ENCODE assay signal across 1 cellular context in the genomic region with DNA sequence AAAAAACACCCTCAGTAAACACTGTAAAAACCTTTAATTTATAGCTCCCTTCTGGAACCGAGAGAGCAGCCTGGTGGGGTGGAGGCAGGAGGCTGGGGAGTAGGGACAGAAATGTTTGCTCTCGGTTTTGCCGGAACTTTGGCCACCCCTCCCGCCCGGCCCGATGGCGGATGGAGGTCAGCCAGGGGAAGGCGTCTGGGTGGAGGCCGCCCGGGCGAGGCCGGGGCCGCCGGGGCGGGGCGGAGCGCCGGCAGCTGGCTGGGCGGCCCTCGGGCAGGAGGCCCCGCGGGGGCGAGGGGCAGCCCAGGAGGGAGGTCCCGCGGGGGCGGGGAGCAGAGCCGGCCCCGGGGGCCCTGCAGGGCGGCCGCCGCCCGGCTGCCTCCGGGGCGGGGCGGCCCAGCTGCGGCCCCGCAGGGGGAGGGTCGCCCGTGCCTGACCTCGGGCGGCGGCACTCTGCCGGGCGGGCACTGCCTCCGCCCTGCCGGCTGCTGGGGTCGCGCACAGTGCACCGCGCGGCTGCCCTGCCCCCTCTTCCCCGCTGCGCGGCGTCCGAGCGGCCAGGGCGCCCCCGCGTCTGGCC.
TF ChIP-seq lines count a peak whose summit lies in the region.

No MANE protein-coding gene starts in this region.

TF ChIP-seq in K562, 482 proteins besides CTCF, POLR2A, EP300 and RAD21 (continued from another document):
- TF ChIP-seq POLR2AphosphoS5 (IDR thresholded peaks at IDR 0.05; ENCODE audit: control insufficient read depth, insufficient read depth, low read depth, low read length) (peak; percentile 38; the same call in 1 of the 2 replicates), RBBP5 (IDR thresholded peaks at IDR 0.05; ENCODE audit: borderline replicate concordance, insufficient read depth, low read length, poor library complexity, severe bottlenecking) (peak; percentile 65), POLR3G (IDR thresholded peaks at IDR 0.05; ENCODE audit: extremely low read depth, insufficient read length, insufficient replicate concordance) (no peak), IRF2 (CRISPR knock-in tag; IDR thresholded peaks at IDR 0.05) (no peak), DMBX1 (CRISPR knock-in tag; IDR thresholded peaks at IDR 0.05; ENCODE audit: borderline replicate concordance) (no peak), ZFX (CRISPR knock-in tag; IDR thresholded peaks at IDR 0.05) (peak; percentile 58; the same call in 1 of the 2 replicates), FUS (optimal IDR thresholded peaks at IDR 0.05; ENCODE audit: low read depth, low read length) (no peak), RBM17 (IDR thresholded peaks at IDR 0.05; ENCODE audit: borderline replicate concordance, low read depth, low read length) (no peak), SP2 (IDR thresholded peaks at IDR 0.05; ENCODE audit: extremely low read depth, low read depth, low read length, poor library complexity, severe bottlenecking) (no peak), LARP7 (IDR thresholded peaks at IDR 0.05) (peak; percentile 46; the same call in 1 of the 2 replicates), ZNF764 (CRISPR knock-in tag; IDR thresholded peaks at IDR 0.05; ENCODE audit: low read depth) (no peak), PHB (CRISPR knock-in tag; IDR thresholded peaks at IDR 0.05) (no peak), CREBBP (IDR thresholded peaks at IDR 0.05; ENCODE audit: low read depth, low read length) (no peak), CREM (IDR thresholded peaks at IDR 0.05; ENCODE audit: low read depth) (0 out of 2 replicates have a peak, but pooled peaks have one; percentile 54), SAFB (IDR thresholded peaks at IDR 0.05; ENCODE audit: borderline replicate concordance, low read depth, low read length) (no peak)
- TF ChIP-seq, protein P1, sequence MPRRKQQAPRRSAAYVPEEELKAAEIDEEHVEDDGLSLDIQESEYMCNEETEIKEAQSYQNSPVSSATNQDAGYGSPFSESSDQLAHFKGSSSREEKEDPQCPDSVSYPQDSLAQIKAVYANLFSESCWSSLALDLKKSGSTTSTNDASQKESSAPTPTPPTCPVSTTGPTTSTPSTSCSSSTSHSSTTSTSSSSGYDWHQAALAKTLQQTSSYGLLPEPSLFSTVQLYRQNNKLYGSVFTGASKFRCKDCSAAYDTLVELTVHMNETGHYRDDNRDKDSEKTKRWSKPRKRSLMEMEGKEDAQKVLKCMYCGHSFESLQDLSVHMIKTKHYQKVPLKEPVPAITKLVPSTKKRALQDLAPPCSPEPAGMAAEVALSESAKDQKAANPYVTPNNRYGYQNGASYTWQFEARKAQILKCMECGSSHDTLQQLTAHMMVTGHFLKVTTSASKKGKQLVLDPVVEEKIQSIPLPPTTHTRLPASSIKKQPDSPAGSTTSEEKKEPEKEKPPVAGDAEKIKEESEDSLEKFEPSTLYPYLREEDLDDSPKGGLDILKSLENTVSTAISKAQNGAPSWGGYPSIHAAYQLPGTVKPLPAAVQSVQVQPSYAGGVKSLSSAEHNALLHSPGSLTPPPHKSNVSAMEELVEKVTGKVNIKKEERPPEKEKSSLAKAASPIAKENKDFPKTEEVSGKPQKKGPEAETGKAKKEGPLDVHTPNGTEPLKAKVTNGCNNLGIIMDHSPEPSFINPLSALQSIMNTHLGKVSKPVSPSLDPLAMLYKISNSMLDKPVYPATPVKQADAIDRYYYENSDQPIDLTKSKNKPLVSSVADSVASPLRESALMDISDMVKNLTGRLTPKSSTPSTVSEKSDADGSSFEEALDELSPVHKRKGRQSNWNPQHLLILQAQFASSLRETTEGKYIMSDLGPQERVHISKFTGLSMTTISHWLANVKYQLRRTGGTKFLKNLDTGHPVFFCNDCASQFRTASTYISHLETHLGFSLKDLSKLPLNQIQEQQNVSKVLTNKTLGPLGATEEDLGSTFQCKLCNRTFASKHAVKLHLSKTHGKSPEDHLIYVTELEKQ (CRISPR knock-in tag; IDR thresholded peaks at IDR 0.05): no peak
- TF ChIP-seq, protein P2, sequence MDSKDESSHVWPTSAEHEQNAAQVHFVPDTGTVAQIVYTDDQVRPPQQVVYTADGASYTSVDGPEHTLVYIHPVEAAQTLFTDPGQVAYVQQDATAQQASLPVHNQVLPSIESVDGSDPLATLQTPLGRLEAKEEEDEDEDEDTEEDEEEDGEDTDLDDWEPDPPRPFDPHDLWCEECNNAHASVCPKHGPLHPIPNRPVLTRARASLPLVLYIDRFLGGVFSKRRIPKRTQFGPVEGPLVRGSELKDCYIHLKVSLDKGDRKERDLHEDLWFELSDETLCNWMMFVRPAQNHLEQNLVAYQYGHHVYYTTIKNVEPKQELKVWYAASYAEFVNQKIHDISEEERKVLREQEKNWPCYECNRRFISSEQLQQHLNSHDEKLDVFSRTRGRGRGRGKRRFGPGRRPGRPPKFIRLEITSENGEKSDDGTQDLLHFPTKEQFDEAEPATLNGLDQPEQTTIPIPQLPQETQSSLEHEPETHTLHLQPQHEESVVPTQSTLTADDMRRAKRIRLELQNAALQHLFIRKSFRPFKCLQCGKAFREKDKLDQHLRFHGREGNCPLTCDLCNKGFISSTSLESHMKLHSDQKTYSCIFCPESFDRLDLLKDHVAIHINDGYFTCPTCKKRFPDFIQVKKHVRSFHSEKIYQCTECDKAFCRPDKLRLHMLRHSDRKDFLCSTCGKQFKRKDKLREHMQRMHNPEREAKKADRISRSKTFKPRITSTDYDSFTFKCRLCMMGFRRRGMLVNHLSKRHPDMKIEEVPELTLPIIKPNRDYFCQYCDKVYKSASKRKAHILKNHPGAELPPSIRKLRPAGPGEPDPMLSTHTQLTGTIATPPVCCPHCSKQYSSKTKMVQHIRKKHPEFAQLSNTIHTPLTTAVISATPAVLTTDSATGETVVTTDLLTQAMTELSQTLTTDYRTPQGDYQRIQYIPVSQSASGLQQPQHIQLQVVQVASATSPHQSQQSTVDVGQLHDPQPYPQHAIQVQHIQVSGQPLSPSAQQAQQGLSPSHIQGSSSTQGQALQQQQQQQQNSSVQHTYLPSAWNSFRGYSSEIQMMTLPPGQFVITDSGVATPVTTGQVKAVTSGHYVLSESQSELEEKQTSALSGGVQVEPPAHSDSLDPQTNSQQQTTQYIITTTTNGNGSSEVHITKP (IDR thresholded peaks at IDR 0.05; ENCODE audit: partially characterized antibody): no peak
TF ChIP-seq in K562: peak in this region for 67.
